Comparison of ENCODE assay signal across 16 cellular contexts in the genomic region with DNA sequence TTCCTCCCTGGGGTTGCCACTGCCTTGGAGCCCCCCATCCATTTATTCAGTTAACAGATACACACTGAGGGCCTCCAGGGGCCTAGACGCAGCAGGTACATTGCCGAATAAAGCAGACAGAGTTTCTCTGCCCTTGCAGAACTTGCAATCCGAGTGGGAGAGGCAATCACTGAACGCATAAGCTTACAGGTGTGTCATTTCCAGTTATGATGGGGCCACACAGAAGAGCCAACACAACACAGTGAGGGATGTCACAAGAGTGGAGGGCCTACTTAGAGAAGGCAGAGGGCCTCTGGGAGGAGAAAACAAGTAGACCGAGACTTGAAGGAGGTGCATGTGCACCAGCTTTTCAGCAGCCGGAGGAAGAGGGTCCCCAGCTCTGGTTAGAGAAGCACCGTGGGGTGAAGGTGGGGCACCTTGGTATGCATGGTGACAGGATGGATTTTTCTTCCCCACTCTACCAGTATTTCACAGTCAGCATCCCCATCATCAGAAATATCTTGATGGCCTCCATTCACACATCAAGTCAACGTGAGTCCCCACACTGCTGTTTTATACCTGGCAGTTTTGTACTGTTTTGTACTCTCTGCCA.
A peak's percentile ranks its signal among the peaks of the same experiment; 100 is the strongest.
DNase-seq lines count a peak whose midpoint lies in the region; ATAC-seq, FAIRE-seq and TF ChIP-seq lines count a peak whose summit lies in the region.
"Had no signal": no experiment of that assay in that cellular context is flagged by ENCODE, and none has a peak within 500 bp of the region (broad histone marks: within the 10 kb centered on the region; RNA-seq: fewer than 3 reads in every experiment).

No MANE protein-coding gene starts in this region.

- H4K20me1 ChIP-seq in OCI-LY3 (ENCODE audit: insufficient read depth, low read length): peaks cover 24% of the 10 kb centered on the region

- TF ChIP-seq CTCF in OCI-LY3 (IDR thresholded peaks at IDR 0.05; ENCODE audit: low read depth, low read length) (peak; percentile 34; the same call in 1 of the 2 replicates), colonic mucosa (IDR thresholded peaks at IDR 0.05) (no peak), tibial nerve (IDR thresholded peaks at IDR 0.05) (no peak)

- FAIRE-seq in small intestine (lab: Jason Lieb, UNC): no peak
- FAIRE-seq: A204.1 had no signal

- H3K27me3 ChIP-seq in OCI-LY3 (ENCODE audit: low read depth, low read length) (0 out of 2 replicates have a peak, but pooled peaks cover 4% of the 10 kb centered on the region), colonic mucosa (no peaks in the 10 kb centered on the region), small intestine (ENCODE audit: control insufficient read depth in 2 of 2, insufficient read depth in 2 of 2, low read length in 2 of 2) (no peaks in the 10 kb centered on the region), tibial nerve (no peaks in the 10 kb centered on the region)
- H3K27me3 ChIP-seq: esophagus muscularis mucosa had no signal

- H3K4me1 ChIP-seq in OCI-LY3 (ENCODE audit: low read length) (peaks cover 41% of the 10 kb centered on the region), colonic mucosa (peaks cover 10% of the 10 kb centered on the region), small intestine (ENCODE audit: control insufficient read depth in 2 of 2, insufficient read depth in 1 of 2, low read depth in 1 of 2, low read length in 1 of 2) (peaks cover 2 to 9% of the 10 kb centered on the region in 2 donors), tibial nerve (peaks cover 0 to 5% (median 0%) of the 10 kb centered on the region in 4 donors)

- WGBS in small intestine, 3 donors: 92 to 95% (median 95%) methylated on average over 8 of the region's 8 CpGs
- 82 to 96% methylated on average over 8 of the region's 8 CpGs for WGBS in tibial nerve, 2 donors

- ATAC-seq in stimulated activated naive CD8-positive, alpha-beta T cell treated with anti-CD3 and anti-CD28 coated beads, Interleukin-15, Interleukin-2, amounts not matched to agents 100 U/mL and 50 U/mL, for 24 hours: no peak

- H3K79me2 ChIP-seq in OCI-LY3 (ENCODE audit: low read length): no peaks in the 10 kb centered on the region
- H3K79me2 ChIP-seq: parathyroid adenoma had no signal

- intact Hi-C loops in colonic mucosa (cut with DNase I): no loop called here

- TF ChIP-seq EP300 in tibial nerve (IDR thresholded peaks at IDR 0.05): no peak

- TF ChIP-seq POLR2A in tibial nerve (IDR thresholded peaks at IDR 0.05): no peak

- no peak overlapping the region for H3K4me2 ChIP-seq in OCI-LY3 (ENCODE audit: low read length)

- H2AFZ ChIP-seq in OCI-LY3 (ENCODE audit: low read depth, low read length): no peak overlapping the region
- H2AFZ ChIP-seq: parathyroid adenoma had no signal

- DNase-seq in activated CD4-positive, alpha-beta T cell treated with anti-CD3 and anti-CD28 coated beads for 48 hours: peak; percentile 5
- no peak for DNase-seq in activated CD4-positive, alpha-beta T cell treated with anti-CD3 and anti-CD28 coated beads, Interleukin-2, amount 50 U/mL, for 4 hours
- DNase-seq in colonic mucosa (peak; percentile 15), HCEC 1CT (no peak), small intestine (no peak), tibial nerve (ENCODE audit: low spot score in 2 of 2) (no peak)
- peak; percentile 8 for DNase-seq in stimulated activated naive CD8-positive, alpha-beta T cell treated with anti-CD3 and anti-CD28 coated beads, Interleukin-15, Interleukin-2, amounts not matched to agents 100 U/mL and 50 U/mL, for 24 hours
- DNase-seq: activated CD4-positive, alpha-beta memory T cell treated with anti-CD3 and anti-CD28 coated beads, Interleukin-2, amount 10 ng/mL, durations not matched to agents 7 days and 5 days; hippocampal formation; T-helper 2 cell; trophoblast cell had no signal

- H3K9me3 ChIP-seq in OCI-LY3 (ENCODE audit: insufficient read depth, low read length) (no peaks in the 10 kb centered on the region), colonic mucosa (no peaks in the 10 kb centered on the region), small intestine (ENCODE audit: control insufficient read depth, low read depth) (no peaks in the 10 kb centered on the region), tibial nerve (no peaks in the 10 kb centered on the region)
- H3K9me3 ChIP-seq: esophagus muscularis mucosa had no signal

- H3K27ac ChIP-seq in OCI-LY3 (ENCODE audit: low read length) (no peak overlapping the region), colonic mucosa (no peak overlapping the region), small intestine (ENCODE audit: low read depth in 1 of 2, low read length in 1 of 2) (no peak overlapping the region), tibial nerve (no peak overlapping the region)
- H3K27ac ChIP-seq: esophagus muscularis mucosa, RWPE1 had no signal

- H3K36me3 ChIP-seq in OCI-LY3 (replicated peaks; ENCODE audit: low read depth, low read length) (peaks cover 5% of the 10 kb centered on the region), colonic mucosa (no peaks in the 10 kb centered on the region), small intestine (ENCODE audit: control insufficient read depth in 2 of 2, insufficient read depth in 2 of 2, low read length in 2 of 2) (no peaks in the 10 kb centered on the region), tibial nerve (peaks cover 0 to 62% (median 0%) of the 10 kb centered on the region in 3 donors)

- H3K9ac ChIP-seq in OCI-LY3 (ENCODE audit: low read length) (no peak overlapping the region), colonic mucosa (ENCODE audit: low read depth in 2 of 2, low read length in 2 of 2) (no peak overlapping the region)
- H3K9ac ChIP-seq: parathyroid adenoma had no signal

- H3K4me3 ChIP-seq in OCI-LY3 (ENCODE audit: low read length) (no peak overlapping the region), colonic mucosa (no peak overlapping the region), small intestine (ENCODE audit: low read depth in 1 of 2, low read length in 2 of 2) (no peak overlapping the region), tibial nerve (no peak overlapping the region)
- H3K4me3 ChIP-seq: esophagus muscularis mucosa had no signal

Comparison
In these comparisons a context has a peak if more than half of its experiments do, and no peak if none do; other contexts are left out.
1. DNase-seq: peak in activated CD4-positive, alpha-beta T cell treated with anti-CD3 and anti-CD28 coated beads for 48 hours (single experiment), colonic mucosa (single experiment) and stimulated activated naive CD8-positive, alpha-beta T cell treated with anti-CD3 and anti-CD28 coated beads, Interleukin-15, Interleukin-2, amounts not matched to agents 100 U/mL and 50 U/mL, for 24 hours (single experiment); none in activated CD4-positive, alpha-beta T cell treated with anti-CD3 and anti-CD28 coated beads, Interleukin-2, amount 50 U/mL, for 4 hours (0 of 2), HCEC 1CT (single experiment), small intestine (single experiment) and tibial nerve (0 of 2).